ENCODE assay signal across 14 cellular contexts in genomic region chr11:125304876-125305275, GRCh38.
DNase-seq lines count a peak whose midpoint lies in the region; ATAC-seq and TF ChIP-seq lines count a peak whose summit lies in the region.
"Had no signal": no experiment of that assay in that cellular context is flagged by ENCODE, and none has a peak within 500 bp of the region (broad histone marks: within the 10 kb centered on the region; RNA-seq: fewer than 3 reads in every experiment).

No MANE protein-coding gene starts in this region.

- H3K9me3 ChIP-seq in left ventricle myocardium inferior (replicated peaks) = no peaks in the 10 kb centered on the region
- H3K9me3 ChIP-seq: HAP-1 had no signal

- H3K4me1 Mint-ChIP-seq in glutamatergic neuron (ENCODE audit: low read depth, unreplicated experiment) (peaks cover 27% of the 10 kb centered on the region), osteocyte (ENCODE audit: unreplicated experiment) (peaks cover 65% of the 10 kb centered on the region)
- H3K4me1 Mint-ChIP-seq in stimulated activated effector memory CD8-positive, alpha-beta T cell treated with anti-CD3 and anti-CD28 coated beads, Interleukin-12 subunit alpha, Interleukin-12 subunit beta, amount 100 ng/mL, for 72 hours = no peaks in the 10 kb centered on the region
- H3K4me1 Mint-ChIP-seq: CD4-positive, alpha-beta memory T cell had no signal

- H3K4me3 Mint-ChIP-seq in glutamatergic neuron (ENCODE audit: unreplicated experiment) (no peak overlapping the region), osteocyte (ENCODE audit: unreplicated experiment) (no peak overlapping the region)
- no peak overlapping the region for H3K4me3 Mint-ChIP-seq in stimulated activated effector memory CD8-positive, alpha-beta T cell treated with anti-CD3 and anti-CD28 coated beads, Interleukin-12 subunit alpha, Interleukin-12 subunit beta, amount 100 ng/mL, for 72 hours
- H3K4me3 Mint-ChIP-seq: CD4-positive, alpha-beta memory T cell; HFFc6 had no signal

- DNase-seq in cardiac septum (ENCODE audit: low spot score) = peak; percentile 20
- no peak for DNase-seq in left ventricle myocardium inferior
- no peak for DNase-seq in glutamatergic neuron
- DNase-seq in osteocyte (ENCODE audit: extremely low spot score, unreplicated experiment) = no peak
- no peak for DNase-seq in effector CD8-positive, alpha-beta T cell (lab: John Stamatoyannopoulos, UW)
- no peak for DNase-seq in stimulated activated effector memory CD8-positive, alpha-beta T cell treated with anti-CD3 and anti-CD28 coated beads, Interleukin-12 subunit alpha, Interleukin-12 subunit beta, amount 100 ng/mL, for 72 hours (ENCODE audit: low spot score in 2 of 2)
- DNase-seq: C1 segment of cervical spinal cord; CD4-positive, alpha-beta memory T cell; COR-L47; DMS153; GF-D8; GOT3; HFFc6 had no signal

- H3K27ac Mint-ChIP-seq in glutamatergic neuron (ENCODE audit: unreplicated experiment) (peak overlapping the region; percentile 3), osteocyte (ENCODE audit: unreplicated experiment) (peak overlapping the region; percentile 14)
- no peak overlapping the region for H3K27ac Mint-ChIP-seq in stimulated activated effector memory CD8-positive, alpha-beta T cell treated with anti-CD3 and anti-CD28 coated beads, Interleukin-12 subunit alpha, Interleukin-12 subunit beta, amount 100 ng/mL, for 72 hours
- H3K27ac Mint-ChIP-seq: CD4-positive, alpha-beta memory T cell; HFFc6 had no signal

- no peaks in the 10 kb centered on the region for H3K36me3 Mint-ChIP-seq in glutamatergic neuron (ENCODE audit: unreplicated experiment)
- H3K36me3 Mint-ChIP-seq in osteocyte (ENCODE audit: unreplicated experiment) = peaks cover 38% of the 10 kb centered on the region
- no peaks in the 10 kb centered on the region for H3K36me3 Mint-ChIP-seq in stimulated activated effector memory CD8-positive, alpha-beta T cell treated with anti-CD3 and anti-CD28 coated beads, Interleukin-12 subunit alpha, Interleukin-12 subunit beta, amount 100 ng/mL, for 72 hours
- H3K36me3 Mint-ChIP-seq: CD4-positive, alpha-beta memory T cell had no signal

- H3K36me3 ChIP-seq in left ventricle myocardium inferior = no peaks in the 10 kb centered on the region
- H3K36me3 ChIP-seq: HAP-1 had no signal

- TF ChIP-seq CTCF in left ventricle myocardium inferior (IDR thresholded peaks at IDR 0.05; ENCODE audit: borderline replicate concordance) (no peak), glutamatergic neuron (IDR thresholded peaks at IDR 0.05; ENCODE audit: partially characterized antibody, unreplicated experiment) (no peak), osteocyte (IDR thresholded peaks at IDR 0.05) (no peak)

- no peak overlapping the region for H3K27ac ChIP-seq in left ventricle myocardium inferior (replicated peaks)

- peaks cover 12% of the 10 kb centered on the region for H3K4me1 ChIP-seq in left ventricle myocardium inferior
- H3K4me1 ChIP-seq: HAP-1 had no signal

- intact Hi-C loops in cardiac septum (cut with DNase I) = no loop called here
- intact Hi-C loops in left ventricle myocardium inferior (cut with micrococcal nuclease) = no loop called here

- H3K4me3 ChIP-seq in left ventricle myocardium inferior = no peak overlapping the region
- H3K4me3 ChIP-seq: HAP-1 had no signal

- peaks cover 9% of the 10 kb centered on the region for H3K27me3 ChIP-seq in left ventricle myocardium inferior (ENCODE audit: low read depth)

- no peak for ATAC-seq in stimulated activated effector memory CD8-positive, alpha-beta T cell treated with anti-CD3 and anti-CD28 coated beads, Interleukin-12 subunit alpha, Interleukin-12 subunit beta, amount 100 ng/mL, for 72 hours

- H3K27me3 Mint-ChIP-seq in glutamatergic neuron (ENCODE audit: unreplicated experiment) (peaks cover 5% of the 10 kb centered on the region), osteocyte (ENCODE audit: unreplicated experiment) (no peaks in the 10 kb centered on the region)

- H3K9me3 Mint-ChIP-seq in glutamatergic neuron (ENCODE audit: unreplicated experiment) (peaks cover 9% of the 10 kb centered on the region), osteocyte (ENCODE audit: unreplicated experiment) (no peaks in the 10 kb centered on the region)
- H3K9me3 Mint-ChIP-seq in stimulated activated effector memory CD8-positive, alpha-beta T cell treated with anti-CD3 and anti-CD28 coated beads, Interleukin-12 subunit alpha, Interleukin-12 subunit beta, amount 100 ng/mL, for 72 hours = no peaks in the 10 kb centered on the region
- H3K9me3 Mint-ChIP-seq: HFFc6 had no signal
